8 cellular contexts compared by ENCODE assay signal in genomic region chr11:2892215-2893020, GRCh38. TPM values are rescaled to one million over a fixed set of nuclear protein-coding genes. Genes with fewer than 3 reads are reported as not detected.
A peak's percentile ranks its signal among the peaks of the same experiment; 100 is the strongest.
DNase-seq lines count a peak whose midpoint lies in the region; ATAC-seq lines count a peak whose summit lies in the region.

No MANE protein-coding gene starts in this region.

- no peak overlapping the region for H2AK5ac ChIP-seq in mesenchymal stem cell (ENCODE audit: low read length, severe bottlenecking)

- H3K27me3 ChIP-seq in mesenchymal stem cell (ENCODE audit: control insufficient read depth in 1 of 2, insufficient read depth in 1 of 2, low read length in 2 of 2): no peaks in the 10 kb centered on the region

- no peaks in the 10 kb centered on the region for H3K36me3 Mint-ChIP-seq in stimulated activated naive B cell treated with anti-CD40 and anti-IgM and Interleukin-4, amounts not matched to agents 10 μg/mL and 1 μg/mL and 100 μg/mL, for 72 hours

- peak overlapping the region; percentile 100 for H2BK15ac ChIP-seq in mesenchymal stem cell (ENCODE audit: low read depth, poor library complexity, severe bottlenecking)

- H3K9ac ChIP-seq in mesenchymal stem cell (ENCODE audit: low read length): peak overlapping the region; percentile 87

- H3K4me3 Mint-ChIP-seq in stimulated activated naive B cell treated with anti-CD40 and anti-IgM and Interleukin-4, amounts not matched to agents 10 μg/mL and 1 μg/mL and 100 μg/mL, for 72 hours: peak overlapping the region; percentile 75 to 82

- ATAC-seq in stimulated activated naive B cell treated with anti-CD40 and anti-IgM and Interleukin-4, amounts not matched to agents 10 μg/mL and 1 μg/mL and 100 μg/mL, for 72 hours (replicated peaks): peak; percentile 58 to 68
- ATAC-seq in GM18873 (IDR thresholded peaks at IDR 0.05; ENCODE audit: low FRiP score, unreplicated experiment): no peak

- H3K27ac ChIP-seq in mesenchymal stem cell (ENCODE audit: low read length, poor library complexity, severe bottlenecking): peak overlapping the region; percentile 40

- no peaks in the 10 kb centered on the region for H3K9me3 Mint-ChIP-seq in stimulated activated naive B cell treated with anti-CD40 and anti-IgM and Interleukin-4, amounts not matched to agents 10 μg/mL and 1 μg/mL and 100 μg/mL, for 72 hours

- no peaks in the 10 kb centered on the region for H3K79me1 ChIP-seq in mesenchymal stem cell (replicated peaks; ENCODE audit: low read length, poor library complexity, severe bottlenecking)

- DNase-seq in ACHN: peak; percentile 49
- peak; percentile 70 for DNase-seq in GM19238 (ENCODE audit: insufficient read length, low spot score)
- DNase-seq in NCI-H2196 treated with DMSO at 0.1 percent for 48 hours (lab: John Stamatoyannopoulos, UW; ENCODE audit: unreplicated experiment): peak; percentile 83
- peak; percentile 56 for DNase-seq in activated CD4-positive, alpha-beta T cell treated with anti-CD3 and anti-CD28 coated beads, Interleukin-2, amount 50 U/mL, for 1 hour
- DNase-seq in effector CD8-positive, alpha-beta T cell (lab: John Stamatoyannopoulos, UW): peak; percentile 37
- peak; percentile 53 for DNase-seq in mesenchymal stem cell
- DNase-seq in stimulated activated naive B cell treated with anti-CD40 and anti-IgM and Interleukin-4, amounts not matched to agents 10 μg/mL and 1 μg/mL and 100 μg/mL, for 72 hours: peak; percentile 51

- H3K4ac ChIP-seq in mesenchymal stem cell (ENCODE audit: low read depth in 1 of 2, low read length in 2 of 2): peak overlapping the region; percentile 82 to 96

- peaks cover 10 to 23% of the 10 kb centered on the region in 2 donors for H3K4me1 Mint-ChIP-seq in stimulated activated naive B cell treated with anti-CD40 and anti-IgM and Interleukin-4, amounts not matched to agents 10 μg/mL and 1 μg/mL and 100 μg/mL, for 72 hours

- H3K4me3 ChIP-seq in mesenchymal stem cell (ENCODE audit: insufficient read depth in 1 of 2, low read depth in 1 of 2, low read length in 2 of 2): peak overlapping the region; percentile 43 to 81

- peak overlapping the region; percentile 49 for H2BK5ac ChIP-seq in mesenchymal stem cell (ENCODE audit: low read depth, low read length, poor library complexity, severe bottlenecking)

- H3K14ac ChIP-seq in mesenchymal stem cell (ENCODE audit: low read length in 2 of 2): peak overlapping the region in 1 of 2 experiments; percentile 85

- peak overlapping the region; percentile 51 for H2AFZ ChIP-seq in mesenchymal stem cell (ENCODE audit: low read depth, low read length)

- H3K9me3 ChIP-seq in mesenchymal stem cell (ENCODE audit: control insufficient read depth, low read length): no peaks in the 10 kb centered on the region

- in situ Hi-C loops in ACHN (cut with HindIII; ENCODE audit: low pct_ligation_motif_present, low pct_unique_long_range_greater_than_20kb, low sequenced_read_pairs): no loop called here

- peak overlapping the region; percentile 100 for H4K91ac ChIP-seq in mesenchymal stem cell (ENCODE audit: low read length)

- no peak overlapping the region for H3K23ac ChIP-seq in mesenchymal stem cell (ENCODE audit: low read length in 2 of 2)

- peak overlapping the region; percentile 95 for H2BK120ac ChIP-seq in mesenchymal stem cell (ENCODE audit: low read depth, low read length)

- H3K27me3 Mint-ChIP-seq in stimulated activated naive B cell treated with anti-CD40 and anti-IgM and Interleukin-4, amounts not matched to agents 10 μg/mL and 1 μg/mL and 100 μg/mL, for 72 hours: peaks cover 0 to 13% of the 10 kb centered on the region in 2 donors

- peaks cover 42% of the 10 kb centered on the region for H3K4me1 ChIP-seq in mesenchymal stem cell (ENCODE audit: control insufficient read depth, insufficient read depth, low read depth, low read length)

- peak overlapping the region; percentile 99 for H3K18ac ChIP-seq in mesenchymal stem cell (ENCODE audit: low read depth in 1 of 2, low read length in 2 of 2)

- peak overlapping the region; percentile 92 to 94 for H2BK12ac ChIP-seq in mesenchymal stem cell (ENCODE audit: low read length in 2 of 2)

- no peaks in the 10 kb centered on the region for H3K36me3 ChIP-seq in mesenchymal stem cell (ENCODE audit: control insufficient read depth in 1 of 2, insufficient read depth in 2 of 2, low read depth in 1 of 2, low read length in 2 of 2)

- peak overlapping the region; percentile 100 for H4K8ac ChIP-seq in mesenchymal stem cell (ENCODE audit: low read length)

- peak overlapping the region; percentile 88 for H3K27ac Mint-ChIP-seq in stimulated activated naive B cell treated with anti-CD40 and anti-IgM and Interleukin-4, amounts not matched to agents 10 μg/mL and 1 μg/mL and 100 μg/mL, for 72 hours

- H3K4me2 ChIP-seq in mesenchymal stem cell (ENCODE audit: low read length, poor library complexity, severe bottlenecking): peak overlapping the region; percentile 74

- WGBS in mesenchymal stem cell: 3% methylated on average over 36 of the region's 36 CpGs

RNA-seq across cellular contexts. Expression of gene CDKN1C, which starts 6.8 kb away (rescaled TPM):
- 29.4 TPM for polyA plus RNA-seq in mesenchymal stem cell (2013, experiment 1 of 2)
- 31.0 TPM for polyA plus RNA-seq in mesenchymal stem cell (2013, experiment 2 of 2)

RNA-seq across cellular contexts. Expression of gene PHLDA2, which starts 36.8 kb away (rescaled TPM):
- polyA plus RNA-seq in mesenchymal stem cell (2013, experiment 1 of 2): 272 TPM
- polyA plus RNA-seq in mesenchymal stem cell (2013, experiment 2 of 2): 276 TPM
